ENCODE assay signal across 8 cellular contexts in the genomic region with DNA sequence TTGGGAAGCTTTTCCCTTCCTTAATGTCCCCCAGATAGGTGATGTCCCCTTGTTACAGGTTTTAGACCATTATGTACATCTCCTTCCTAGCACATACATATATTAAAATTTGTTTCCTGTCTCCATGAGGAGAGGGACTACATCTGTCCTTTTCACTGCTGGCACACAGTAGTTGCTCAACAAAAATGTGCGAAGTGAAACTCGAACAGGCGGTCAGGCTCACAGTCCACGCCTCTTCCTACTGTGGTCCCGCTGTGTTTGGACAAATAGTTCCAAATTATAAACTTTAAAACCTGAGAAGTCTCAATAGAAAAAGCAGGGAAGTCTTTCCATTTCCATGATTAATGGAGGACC. TPM values are rescaled to one million over a fixed set of nuclear protein-coding genes. Genes with fewer than 3 reads are reported as not detected.
DNase-seq lines count a peak whose midpoint lies in the region; ATAC-seq, FAIRE-seq and TF ChIP-seq lines count a peak whose summit lies in the region.

No MANE protein-coding gene starts in this region.

- peaks cover 16% of the 10 kb centered on the region for H3K4me1 Mint-ChIP-seq in activated CD4-positive, alpha-beta T cell treated with anti-CD3 and anti-CD28 coated beads, Interleukin-2, amount 10 ng/mL, durations not matched to agents 24 days and 14 days
- peaks cover 22% of the 10 kb centered on the region for H3K4me1 Mint-ChIP-seq in activated CD8-positive, alpha-beta T cell treated with anti-CD3 and anti-CD28 coated beads for 36 hours (ENCODE audit: low read depth)

- no peaks in the 10 kb centered on the region for H3K36me3 Mint-ChIP-seq in activated CD4-positive, alpha-beta T cell treated with anti-CD3 and anti-CD28 coated beads, Interleukin-2, amount 10 ng/mL, durations not matched to agents 24 days and 14 days (ENCODE audit: low read depth)
- no peaks in the 10 kb centered on the region for H3K36me3 Mint-ChIP-seq in activated CD8-positive, alpha-beta T cell treated with anti-CD3 and anti-CD28 coated beads for 36 hours (ENCODE audit: low read depth)

- dilution Hi-C loops in keratinocyte (cut with MboI; ENCODE audit: extremely low pct_ligation_motif_present, low sequenced_read_pairs): no loop called here

- DNase-seq in activated CD4-positive, alpha-beta T cell treated with anti-CD3 and anti-CD28 coated beads, Interleukin-2, amount 10 ng/mL, durations not matched to agents 24 days and 14 days: no peak
- no peak for DNase-seq in activated CD4-positive, alpha-beta T cell treated with anti-CD3 and anti-CD28 coated beads for 1 hour
- no peak for DNase-seq in activated CD8-positive, alpha-beta T cell treated with anti-CD3 and anti-CD28 coated beads for 36 hours
- DNase-seq in keratinocyte (ENCODE audit: low read depth, low spot score) (no peak), NCI-H1436 (lab: John Stamatoyannopoulos, UW) (no peak), RCC 7860 (ENCODE audit: low spot score) (no peak), NCI-H2107 treated with DMSO at 0.1 percent for 48 hours (lab: John Stamatoyannopoulos, UW; ENCODE audit: unreplicated experiment) (no peak)

- no peak for FAIRE-seq in keratinocyte (lab: Jason Lieb, UNC)
- no peak for FAIRE-seq in RCC 7860 (lab: Jason Lieb, UNC)

- H3K4me2 ChIP-seq in keratinocyte (ENCODE audit: control insufficient read depth, extremely low read depth, insufficient read depth, low read depth, low read length): peak overlapping the region; percentile 64

- H3K9me3 Mint-ChIP-seq in activated CD4-positive, alpha-beta T cell treated with anti-CD3 and anti-CD28 coated beads, Interleukin-2, amount 10 ng/mL, durations not matched to agents 24 days and 14 days: no peaks in the 10 kb centered on the region
- H3K9me3 Mint-ChIP-seq in activated CD8-positive, alpha-beta T cell treated with anti-CD3 and anti-CD28 coated beads for 36 hours: peaks cover 2% of the 10 kb centered on the region

- H3K27ac ChIP-seq in keratinocyte (ENCODE audit: control insufficient read depth, insufficient read depth, low read length) (no peak overlapping the region), subcutaneous abdominal adipose tissue (ENCODE audit: low read depth, low read length) (no peak overlapping the region)

- H3K79me2 ChIP-seq in keratinocyte (ENCODE audit: control insufficient read depth, insufficient read depth, low read length): no peaks in the 10 kb centered on the region

- CTCF ChIA-PET in activated CD8-positive, alpha-beta T cell treated with anti-CD3 and anti-CD28 coated beads for 36 hours (lab: Charles Lee): interaction anchor here (1.2 kb wide), 1 partner anchor 155 kb away, joined by 5 read pairs; no protein-coding TSS in a partner anchor

- no peaks in the 10 kb centered on the region for H4K20me1 ChIP-seq in keratinocyte (ENCODE audit: control insufficient read depth, extremely low read depth, insufficient read depth, low read length)

- intact Hi-C loops in activated CD4-positive, alpha-beta T cell treated with anti-CD3 and anti-CD28 coated beads, Interleukin-2, amount 10 ng/mL, durations not matched to agents 24 days and 14 days (cut with micrococcal nuclease): loop anchor here (2.0 kb wide), 1 partner anchor 160 kb away; a partner anchor contains a TSS
- intact Hi-C loops in activated CD8-positive, alpha-beta T cell treated with anti-CD3 and anti-CD28 coated beads for 36 hours (cut with micrococcal nuclease): no loop called here

- no peak overlapping the region for H2AFZ ChIP-seq in keratinocyte (ENCODE audit: control insufficient read depth, low read length)

- TF ChIP-seq CTCF in activated CD8-positive, alpha-beta T cell treated with anti-CD3 and anti-CD28 coated beads for 36 hours (IDR thresholded peaks at IDR 0.05): no peak
- TF ChIP-seq CTCF in keratinocyte (optimal IDR thresholded peaks at IDR 0.05 in 1 of 3, IDR thresholded peaks at IDR 0.05 in 1 of 3, conservative IDR thresholded peaks at IDR 0.05 in 1 of 3; ENCODE audit: extremely low read depth in 1 of 3, insufficient read depth in 2 of 3, low read length in 3 of 3): no peak

- peaks cover 70% of the 10 kb centered on the region for H3K27me3 Mint-ChIP-seq in activated CD4-positive, alpha-beta T cell treated with anti-CD3 and anti-CD28 coated beads, Interleukin-2, amount 10 ng/mL, durations not matched to agents 24 days and 14 days
- peaks cover 59% of the 10 kb centered on the region for H3K27me3 Mint-ChIP-seq in activated CD8-positive, alpha-beta T cell treated with anti-CD3 and anti-CD28 coated beads for 36 hours

- no peak overlapping the region for H3K9ac ChIP-seq in keratinocyte (ENCODE audit: control insufficient read depth, extremely low read depth, insufficient read depth, low read length)
- peak overlapping the region in 2 of 5 donors; percentile 64 to 68 for H3K9ac ChIP-seq in subcutaneous abdominal adipose tissue (ENCODE audit: low read length in 5 of 5)

- H3K4me1 ChIP-seq in keratinocyte (ENCODE audit: control insufficient read depth, extremely low read depth, insufficient read depth, low read length) (no peaks in the 10 kb centered on the region), subcutaneous abdominal adipose tissue (ENCODE audit: control insufficient read depth in 5 of 5, insufficient read depth in 5 of 5, low read length in 5 of 5) (peaks cover 2 to 41% (median 34%) of the 10 kb centered on the region in 5 donors)

- H3K9me3 ChIP-seq in keratinocyte (ENCODE audit: control insufficient read depth, low read depth, low read length): peaks cover 2% of the 10 kb centered on the region
- H3K9me3 ChIP-seq in subcutaneous abdominal adipose tissue (ENCODE audit: control insufficient read depth in 5 of 5, low read length in 5 of 5): peaks cover 0 to 4% (median 4%) of the 10 kb centered on the region in 5 donors

- ATAC-seq in activated CD8-positive, alpha-beta T cell treated with anti-CD3 and anti-CD28 coated beads for 36 hours: no peak

- no peaks in the 10 kb centered on the region for H3K36me3 ChIP-seq in keratinocyte (ENCODE audit: control insufficient read depth in 2 of 2, extremely low read depth in 1 of 2, insufficient read depth in 2 of 2, low read length in 2 of 2)
- no peaks in the 10 kb centered on the region for H3K36me3 ChIP-seq in subcutaneous abdominal adipose tissue (ENCODE audit: control insufficient read depth in 5 of 5, insufficient read depth in 5 of 5, low read length in 5 of 5)

- H3K27ac Mint-ChIP-seq in activated CD4-positive, alpha-beta T cell treated with anti-CD3 and anti-CD28 coated beads, Interleukin-2, amount 10 ng/mL, durations not matched to agents 24 days and 14 days: no peak overlapping the region
- no peak overlapping the region for H3K27ac Mint-ChIP-seq in activated CD8-positive, alpha-beta T cell treated with anti-CD3 and anti-CD28 coated beads for 36 hours

- POLR2A ChIA-PET in activated CD8-positive, alpha-beta T cell treated with anti-CD3 and anti-CD28 coated beads for 36 hours (lab: Charles Lee): interaction anchor here (1.1 kb wide), 1 partner anchor 7 kb away, joined by 3 read pairs; no protein-coding TSS in a partner anchor

- H3K27me3 ChIP-seq in keratinocyte (ENCODE audit: control insufficient read depth, extremely low read depth, insufficient read depth, low read length) (peaks cover 48% of the 10 kb centered on the region), subcutaneous abdominal adipose tissue (ENCODE audit: control insufficient read depth in 5 of 5, insufficient read depth in 4 of 5, low read length in 5 of 5) (peaks cover 0 to 29% (median 14%) of the 10 kb centered on the region in 5 donors)

- peak overlapping the region; percentile 68 for H3K4me3 Mint-ChIP-seq in activated CD4-positive, alpha-beta T cell treated with anti-CD3 and anti-CD28 coated beads, Interleukin-2, amount 10 ng/mL, durations not matched to agents 24 days and 14 days
- H3K4me3 Mint-ChIP-seq in activated CD8-positive, alpha-beta T cell treated with anti-CD3 and anti-CD28 coated beads for 36 hours: peak overlapping the region; percentile 50

- H3K4me3 ChIP-seq in keratinocyte (ENCODE audit: control insufficient read depth in 2 of 3, extremely low read depth in 1 of 3, insufficient read depth in 2 of 3, low read depth in 1 of 3, low read length in 3 of 3) (no peak overlapping the region), subcutaneous abdominal adipose tissue (ENCODE audit: low read depth in 1 of 5, low read length in 5 of 5) (peak overlapping the region in 4 of 5 donors; percentile 53 to 74 (median 66))

- H3K9me1 ChIP-seq in keratinocyte (ENCODE audit: control insufficient read depth, extremely low read depth, insufficient read depth, low read length): no peaks in the 10 kb centered on the region

RNA-seq across cellular contexts. Expression of a gene that starts 1.2 kb away (rescaled TPM):
- total RNA-seq in activated CD4-positive, alpha-beta T cell treated with anti-CD3 and anti-CD28 coated beads, Interleukin-2, amount 10 ng/mL, durations not matched to agents 24 days and 14 days: 0.19 and 0.31 TPM in 2 replicates
- total RNA-seq in activated CD8-positive, alpha-beta T cell treated with anti-CD3 and anti-CD28 coated beads for 36 hours: under 1 TPM; 0.34 to 0.58 TPM
- polyA plus RNA-seq in keratinocyte: not detected in 3 replicates
- polyA plus RNA-seq in keratinocyte (2011; ENCODE audit: low read depth): not detected
- not detected in 2 replicates for polyA plus RNA-seq in keratinocyte (2011; cell fraction: cytosol; rRNA removed)
- not detected in 2 replicates for polyA plus RNA-seq in keratinocyte (2011; cell fraction: nucleus; rRNA removed)
- polyA plus RNA-seq in keratinocyte (2012; ENCODE audit: low replicate concordance): not detected in 2 replicates
- polyA minus RNA-seq in keratinocyte: not detected in 3 replicates
- 1.2 TPM for polyA minus RNA-seq in keratinocyte (2011; cell fraction: cytosol; rRNA and poly(A)+ RNA removed)
- polyA minus RNA-seq in keratinocyte (2011; cell fraction: nucleus; rRNA and poly(A)+ RNA removed): not detected in 2 replicates

Comparison
In these comparisons a context has a peak if more than half of its experiments do, and no peak if none do; other contexts are left out.
1. H3K4me3 ChIP-seq: peak in subcutaneous abdominal adipose tissue (4 of 5); none in keratinocyte (0 of 3).